Comparison of ENCODE assay signal across 9 cellular contexts in genomic region chr1:19344372-19344810, GRCh38. TPM values are rescaled to one million over a fixed set of nuclear protein-coding genes. Genes with fewer than 3 reads are reported as not detected.
A peak's percentile ranks its signal among the peaks of the same experiment; 100 is the strongest.
DNase-seq lines count a peak whose midpoint lies in the region; ATAC-seq, FAIRE-seq and TF ChIP-seq lines count a peak whose summit lies in the region.
"Had no signal": no experiment of that assay in that cellular context is flagged by ENCODE, and none has a peak within 500 bp of the region (broad histone marks: within the 10 kb centered on the region; RNA-seq: fewer than 3 reads in every experiment).

No MANE protein-coding gene starts in this region.

- POLR2A ChIA-PET in Panc1 (lab: Charles Lee): no interaction called here

- H3K27me3 Mint-ChIP-seq in glutamatergic neuron (ENCODE audit: unreplicated experiment): peaks cover 10% of the 10 kb centered on the region

- H3K27ac Mint-ChIP-seq in glutamatergic neuron (ENCODE audit: unreplicated experiment): peak overlapping the region; percentile 59

- intact Hi-C loops in Panc1 (cut with micrococcal nuclease; ENCODE audit: unreplicated experiment): loop anchor here (5.0 kb wide), 1 partner anchor 308 kb away; no protein-coding TSS in a partner anchor

- no peaks in the 10 kb centered on the region for H3K36me3 Mint-ChIP-seq in glutamatergic neuron (ENCODE audit: unreplicated experiment)

- H3K36me3 ChIP-seq in BE2C (no peaks in the 10 kb centered on the region; the same call in 1 of the 2 replicates), Panc1 (ENCODE audit: control insufficient read depth, insufficient read depth, low read length) (peaks cover 5% of the 10 kb centered on the region; the same call in 1 of the 2 replicates)

- CTCF ChIA-PET in Panc1 (lab: Charles Lee): no interaction called here

- H3K4me3 ChIP-seq in BE2C (ENCODE audit: low read depth, low read length) (no peak overlapping the region), Panc1 (ENCODE audit: low read depth in 2 of 2, low read length in 2 of 2) (no peak overlapping the region)

- peaks cover 5% of the 10 kb centered on the region for H3K9me3 Mint-ChIP-seq in glutamatergic neuron (ENCODE audit: unreplicated experiment)

- peaks cover 6% of the 10 kb centered on the region for H3K4me1 Mint-ChIP-seq in glutamatergic neuron (ENCODE audit: low read depth, unreplicated experiment)

- H3K27me3 ChIP-seq in BE2C (no peaks in the 10 kb centered on the region), Panc1 (ENCODE audit: control insufficient read depth, insufficient read depth, low read length) (no peaks in the 10 kb centered on the region)

- no peaks in the 10 kb centered on the region for H3K9me3 ChIP-seq in BE2C
- no peaks in the 10 kb centered on the region for H3K9me3 ChIP-seq in Panc1 (ENCODE audit: control insufficient read depth, insufficient read depth, low read depth, low read length)

- no TSS peak for BruUV-seq in Panc1 (replicated peaks; lab: Mats Ljungman, UMichigan)

- H3K4me1 ChIP-seq in BE2C (no peaks in the 10 kb centered on the region), Panc1 (ENCODE audit: control insufficient read depth, insufficient read depth, low read length) (0 out of 2 replicates have a peak, but pooled peaks cover 3% of the 10 kb centered on the region)

- FAIRE-seq in H54 (lab: Jason Lieb, UNC): no peak
- FAIRE-seq: islet of Langerhans had no signal

- DNase-seq in BE2C (peak; percentile 63), H54 (ENCODE audit: insufficient read length, low spot score) (peak; percentile 40), Panc1 (ENCODE audit: low read depth, low spot score) (no peak), glutamatergic neuron (peak; percentile 84), retina (peak; percentile 69)
- DNase-seq in activated naive CD4-positive, alpha-beta T cell treated with anti-CD3 and anti-CD28 coated beads, Interleukin-2, amount 50 U/mL, for 16 hours: peak; percentile 52

- no peak overlapping the region for H3K4me3 Mint-ChIP-seq in glutamatergic neuron (ENCODE audit: unreplicated experiment)

- in situ Hi-C loops in Panc1 (cut with HindIII; ENCODE audit: low pct_unique_long_range_greater_than_20kb, low sequenced_read_pairs): no loop called here

- peak; percentile 81 for ATAC-seq in Panc1
- ATAC-seq in GM19023 (IDR thresholded peaks at IDR 0.05; ENCODE audit: unreplicated experiment): no peak
- ATAC-seq in GM19324 (IDR thresholded peaks at IDR 0.05; ENCODE audit: low FRiP score, unreplicated experiment): no peak

- TF ChIP-seq POLR2A in H54 (IDR thresholded peaks at IDR 0.05; ENCODE audit: low read depth, low read length): no peak

- no peak overlapping the region for H3K27ac ChIP-seq in Panc1 (ENCODE audit: low read length)

- TF ChIP-seq CTCF in BE2C (IDR thresholded peaks at IDR 0.05; ENCODE audit: low read depth, low read length): peak; percentile 63
- peak; percentile 92 for TF ChIP-seq CTCF in Panc1 (IDR thresholded peaks at IDR 0.05)
- TF ChIP-seq CTCF in glutamatergic neuron (IDR thresholded peaks at IDR 0.05; ENCODE audit: partially characterized antibody, unreplicated experiment): peak; percentile 90

RNA-seq across cellular contexts. Expression of gene SLC66A1, which starts 32.3 kb away (rescaled TPM):
- 9.0 TPM for polyA plus RNA-seq in BE2C (2012; ENCODE audit: insufficient read depth, insufficient read length, low read depth)
- total RNA-seq in Panc1 (2021; ENCODE audit: unreplicated experiment): 42.0 TPM
- 56.7 TPM for polyA plus RNA-seq in Panc1 (2012; ENCODE audit: insufficient read length)
- total RNA-seq in glutamatergic neuron (ENCODE audit: unreplicated experiment): 41.1 TPM

RNA-seq across cellular contexts. Expression of gene AKR7A2, which starts 32.4 kb away (rescaled TPM):
- polyA plus RNA-seq in BE2C (2012; ENCODE audit: insufficient read depth, insufficient read length, low read depth): 36.5 TPM
- total RNA-seq in Panc1 (2021; ENCODE audit: unreplicated experiment): 86.6 TPM
- 125 TPM for polyA plus RNA-seq in Panc1 (2012; ENCODE audit: insufficient read length)
- total RNA-seq in glutamatergic neuron (ENCODE audit: unreplicated experiment): 35.7 TPM

RNA-seq across cellular contexts. Expression of gene AKR7A3, which starts 55.8 kb away (rescaled TPM):
- polyA plus RNA-seq in BE2C (2012; ENCODE audit: insufficient read depth, insufficient read length, low read depth): not detected
- 1.4 TPM for total RNA-seq in Panc1 (2021; ENCODE audit: unreplicated experiment)
- polyA plus RNA-seq in Panc1 (2012; ENCODE audit: insufficient read length): 0.47 TPM
- 1.9 TPM for total RNA-seq in glutamatergic neuron (ENCODE audit: unreplicated experiment)
